ENCODE assay signal across 18 cellular contexts in the genomic region with DNA sequence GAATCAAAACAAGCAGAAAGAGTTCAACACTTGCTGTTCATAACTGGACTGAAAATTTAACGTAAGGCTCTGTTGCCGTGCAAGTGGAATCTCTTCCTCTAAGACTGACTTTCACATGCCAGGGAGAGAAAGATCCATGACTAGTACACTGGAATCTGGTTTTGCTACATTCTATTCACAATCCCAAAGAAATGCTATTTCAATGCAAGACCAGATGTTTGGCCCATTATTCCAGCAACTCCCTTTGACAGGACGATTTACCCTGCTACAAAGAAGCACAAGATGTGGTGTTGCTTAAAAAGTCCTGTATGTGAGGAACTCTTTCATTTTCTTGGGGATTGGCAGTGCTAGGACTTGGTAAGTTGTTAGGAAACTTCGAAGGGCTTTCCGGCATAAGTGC. TPM values are rescaled to one million over a fixed set of nuclear protein-coding genes. Genes with fewer than 3 reads are reported as not detected.
A peak's percentile ranks its signal among the peaks of the same experiment; 100 is the strongest.
DNase-seq lines count a peak whose midpoint lies in the region; ATAC-seq and TF ChIP-seq lines count a peak whose summit lies in the region.
"Had no signal": no experiment of that assay in that cellular context is flagged by ENCODE, and none has a peak within 500 bp of the region (broad histone marks: within the 10 kb centered on the region; RNA-seq: fewer than 3 reads in every experiment).

No MANE protein-coding gene starts in this region.

- H3K9me3 ChIP-seq in A673 (ENCODE audit: low read depth, low read length, poor library complexity, severe bottlenecking): no peaks in the 10 kb centered on the region
- H3K9me3 ChIP-seq in thyroid gland: no peaks in the 10 kb centered on the region
- no peaks in the 10 kb centered on the region for H3K9me3 ChIP-seq in hepatocyte (ENCODE audit: low read depth)
- H3K9me3 ChIP-seq in esophagus muscularis mucosa: no peaks in the 10 kb centered on the region
- H3K9me3 ChIP-seq: BLaER1 treated with 17β-estradiol and CSF1 and Interleukin-3, amounts not matched to agents 10 nM and 100 nM; colonic mucosa; Peyer's patch; upper lobe of left lung had no signal

- TF ChIP-seq EP300 in esophagus muscularis mucosa (IDR thresholded peaks at IDR 0.05): no peak

- H3K27me3 Mint-ChIP-seq in activated CD8-positive, alpha-beta T cell treated with anti-CD3 and anti-CD28 coated beads, Interleukin-2, amount 10 ng/mL, durations not matched to agents 7 days and 5 days (ENCODE audit: low read depth): no peaks in the 10 kb centered on the region

- no peak for TF ChIP-seq POLR2A in thyroid gland (IDR thresholded peaks at IDR 0.05)
- no peak for TF ChIP-seq POLR2A in esophagus muscularis mucosa (IDR thresholded peaks at IDR 0.05; ENCODE audit: low read depth)

- H3K9me3 Mint-ChIP-seq in activated CD8-positive, alpha-beta T cell treated with anti-CD3 and anti-CD28 coated beads, Interleukin-2, amount 10 ng/mL, durations not matched to agents 7 days and 5 days (ENCODE audit: insufficient read depth): no peaks in the 10 kb centered on the region

- H3K36me3 Mint-ChIP-seq in activated CD8-positive, alpha-beta T cell treated with anti-CD3 and anti-CD28 coated beads, Interleukin-2, amount 10 ng/mL, durations not matched to agents 7 days and 5 days (ENCODE audit: low read depth): peaks cover 76% of the 10 kb centered on the region

- H3K27ac ChIP-seq in A673 (ENCODE audit: low read depth, low read length, poor library complexity, severe bottlenecking) (peak overlapping the region; percentile 24), thyroid gland (no peak overlapping the region), hepatocyte (no peak overlapping the region), esophagus muscularis mucosa (replicated peaks in 1 of 4) (no peak overlapping the region)
- H3K27ac ChIP-seq: BLaER1 treated with 17β-estradiol and CSF1 and Interleukin-3, amounts not matched to agents 10 nM and 100 nM; colonic mucosa had no signal

- peaks cover 8% of the 10 kb centered on the region for H3K4me1 Mint-ChIP-seq in activated CD8-positive, alpha-beta T cell treated with anti-CD3 and anti-CD28 coated beads, Interleukin-2, amount 10 ng/mL, durations not matched to agents 7 days and 5 days (ENCODE audit: low read depth)

- no peaks in the 10 kb centered on the region for H3K9me2 ChIP-seq in hepatocyte (replicated peaks; ENCODE audit: insufficient read depth)

- ATAC-seq in activated CD8-positive, alpha-beta T cell treated with anti-CD3 and anti-CD28 coated beads, Interleukin-2, amount 10 ng/mL, durations not matched to agents 7 days and 5 days: no peak

- no peaks in the 10 kb centered on the region for H4K20me1 ChIP-seq in hepatocyte (ENCODE audit: insufficient read depth, poor library complexity, severe bottlenecking)

- no TSS peak for BruUV-seq in A673 (replicated peaks; lab: Mats Ljungman, UMichigan)

- TF ChIP-seq CTCF in A673 (conservative IDR thresholded peaks at IDR 0.05; ENCODE audit: low read depth, low read length) (no peak), thyroid gland (IDR thresholded peaks at IDR 0.05) (no peak), hepatocyte (IDR thresholded peaks at IDR 0.05; ENCODE audit: poor library complexity) (no peak), esophagus muscularis mucosa (IDR thresholded peaks at IDR 0.05) (no peak)

- no peaks in the 10 kb centered on the region for H3K4me1 ChIP-seq in A673 (ENCODE audit: insufficient read depth, low read length, poor library complexity, severe bottlenecking)
- H3K4me1 ChIP-seq in thyroid gland: no peaks in the 10 kb centered on the region
- no peaks in the 10 kb centered on the region for H3K4me1 ChIP-seq in hepatocyte (ENCODE audit: insufficient read depth)
- peaks cover 0 to 8% (median 6%) of the 10 kb centered on the region in 4 donors for H3K4me1 ChIP-seq in esophagus muscularis mucosa
- H3K4me1 ChIP-seq: colonic mucosa, Peyer's patch had no signal

- H3K79me2 ChIP-seq in hepatocyte: no peaks in the 10 kb centered on the region

- CTCF ChIA-PET in A673 (lab: Charles Lee): interaction anchor here (0.6 kb wide), 1 partner anchor 16 kb away, joined by 3 read pairs; no protein-coding TSS in a partner anchor
- CTCF ChIA-PET in activated CD8-positive, alpha-beta T cell treated with anti-CD3 and anti-CD28 coated beads, Interleukin-2, amount 10 ng/mL, durations not matched to agents 7 days and 5 days (lab: Charles Lee): interaction anchor here (1.8 to 2.5 kb wide), 3 partner anchors 13 to 159 kb away, joined by 4 to 7 read pairs (median 7); no protein-coding TSS in a partner anchor

- POLR2A ChIA-PET in A673 (lab: Charles Lee; ENCODE audit: low non-redundant PET): interaction anchor here (0.6 kb wide), 1 partner anchor 187 kb away, joined by 10 read pairs; no protein-coding TSS in a partner anchor
- POLR2A ChIA-PET in activated CD8-positive, alpha-beta T cell treated with anti-CD3 and anti-CD28 coated beads, Interleukin-2, amount 10 ng/mL, durations not matched to agents 7 days and 5 days (lab: Charles Lee): interaction anchor here (0.6 kb wide), 1 partner anchor 809 kb away, joined by 3 read pairs; no protein-coding TSS in a partner anchor

- peak overlapping the region; percentile 37 for H3K27ac Mint-ChIP-seq in activated CD8-positive, alpha-beta T cell treated with anti-CD3 and anti-CD28 coated beads, Interleukin-2, amount 10 ng/mL, durations not matched to agents 7 days and 5 days

- H3K4me3 Mint-ChIP-seq in activated CD8-positive, alpha-beta T cell treated with anti-CD3 and anti-CD28 coated beads, Interleukin-2, amount 10 ng/mL, durations not matched to agents 7 days and 5 days: no peak overlapping the region

- DNase-seq in A673 (ENCODE audit: low spot score): no peak
- DNase-seq in ELR (ENCODE audit: low read depth): peak; percentile 23
- DNase-seq in activated CD8-positive, alpha-beta T cell treated with anti-CD3 and anti-CD28 coated beads, Interleukin-2, amount 10 ng/mL, durations not matched to agents 7 days and 5 days: no peak
- peak; percentile 39 for DNase-seq in fibroblast of peridontal ligament (ENCODE audit: extremely low read depth)
- no peak for DNase-seq in thyroid gland
- no peak for DNase-seq in hepatocyte (ENCODE audit: low spot score)
- DNase-seq in esophagus muscularis mucosa (ENCODE audit: extremely low spot score): no peak
- DNase-seq in RPMI8226: no peak
- DNase-seq: activated CD8-positive, alpha-beta memory T cell treated with anti-CD3 and anti-CD28 coated beads for 24 hours; colonic mucosa; mesendoderm; NCI-H1436 treated with DMSO at 0.1 percent for 48 hours; occipital lobe; Peyer's patch; T-helper 1 cell; upper lobe of left lung had no signal

- H2AFZ ChIP-seq in hepatocyte: no peak overlapping the region

- H3K4me3 ChIP-seq in A673 (ENCODE audit: low read depth, low read length, poor library complexity, severe bottlenecking) (no peak overlapping the region), thyroid gland (replicated peaks in 1 of 3) (no peak overlapping the region), hepatocyte (no peak overlapping the region), esophagus muscularis mucosa (no peak overlapping the region)
- H3K4me3 ChIP-seq: BLaER1 treated with 17β-estradiol and CSF1 and Interleukin-3, amounts not matched to agents 10 nM and 100 nM; colonic mucosa; Peyer's patch; upper lobe of left lung had no signal

- no peak overlapping the region for H3K4me2 ChIP-seq in hepatocyte
- H3K4me2 ChIP-seq: BLaER1 treated with 17β-estradiol and CSF1 and Interleukin-3, amounts not matched to agents 10 nM and 100 nM; KMS-11 had no signal

- H3K36me3 ChIP-seq in A673 (ENCODE audit: insufficient read depth, low read length, poor library complexity, severe bottlenecking) (peaks cover 98% of the 10 kb centered on the region), thyroid gland (peaks cover 77 to 82% of the 10 kb centered on the region in 2 donors), hepatocyte (replicated peaks; ENCODE audit: insufficient read depth, low read depth) (no peaks in the 10 kb centered on the region), esophagus muscularis mucosa (peaks cover 67 to 100% (median 93%) of the 10 kb centered on the region in 4 donors)

- intact Hi-C loops in A673 (cut with micrococcal nuclease; ENCODE audit: unreplicated experiment): loop anchor here (2.0 kb wide), 1 partner anchor 159 kb away; no protein-coding TSS in a partner anchor
- intact Hi-C loops in thyroid gland (cut with DNase I): loop anchor here (10.0 kb wide), 1 partner anchor 159 kb away; no protein-coding TSS in a partner anchor
- intact Hi-C loops in esophagus muscularis mucosa (cut with DNase I): loop anchor here (10.0 kb wide), 1 partner anchor 159 kb away; no protein-coding TSS in a partner anchor

- WGBS in thyroid gland, 2 donors: 84 to 97% methylated on average over 5 of the region's 5 CpGs
- 94% methylated on average over 5 of the region's 5 CpGs for WGBS in hepatocyte (ENCODE audit: low lambda C conversion rate, missing lambda C conversion rate)
- WGBS in esophagus muscularis mucosa: 88% methylated on average over 5 of the region's 5 CpGs

- H3K27me3 ChIP-seq in A673 (replicated peaks; ENCODE audit: insufficient read depth, low read depth, low read length, poor library complexity) (no peaks in the 10 kb centered on the region), thyroid gland (no peaks in the 10 kb centered on the region), hepatocyte (no peaks in the 10 kb centered on the region), esophagus muscularis mucosa (no peaks in the 10 kb centered on the region)
- H3K27me3 ChIP-seq: BLaER1 treated with 17β-estradiol and CSF1 and Interleukin-3, amounts not matched to agents 10 nM and 100 nM; colonic mucosa; Peyer's patch; upper lobe of left lung had no signal

RNA-seq across cellular contexts. Expression of a gene that starts 17.4 kb away (rescaled TPM):
- total RNA-seq in A673 (2021) (62.1 and 66.3 TPM in 2 replicates), thyroid gland (10 to 100 TPM; 15.4 to 18.8 (median 17.2) TPM), hepatocyte (16.3 and 18.6 TPM in 2 replicates), esophagus muscularis mucosa (10 to 100 TPM in 2 of 4 donors, 1 to 10 TPM in 2; 8.7 to 11.3 (median 10.0) TPM)
- 10 to 100 TPM; 52.5 to 57.6 TPM for total RNA-seq in activated CD8-positive, alpha-beta T cell treated with anti-CD3 and anti-CD28 coated beads, Interleukin-2, amount 10 ng/mL, durations not matched to agents 7 days and 5 days
- polyA plus RNA-seq in hepatocyte: 12.6 and 17.3 TPM in 2 replicates

RNA-seq across cellular contexts. Expression of a gene that starts 27.1 kb away (rescaled TPM):
- total RNA-seq in A673 (2021) (97.9 and 122 TPM in 2 replicates), thyroid gland (10 to 100 TPM; 64.6 to 97.0 (median 86.0) TPM), hepatocyte (86.2 and 99.5 TPM in 2 replicates), esophagus muscularis mucosa (10 to 100 TPM; 68.5 to 87.7 (median 81.7) TPM)
- total RNA-seq in activated CD8-positive, alpha-beta T cell treated with anti-CD3 and anti-CD28 coated beads, Interleukin-2, amount 10 ng/mL, durations not matched to agents 7 days and 5 days: 10 to 100 TPM; 44.6 to 45.0 TPM
- polyA plus RNA-seq in hepatocyte: 45.4 and 51.5 TPM in 2 replicates

Comparison
In these comparisons a context has a peak if more than half of its experiments do, and no peak if none do; other contexts are left out.
1. DNase-seq: peak in ELR (single experiment) and fibroblast of peridontal ligament (single experiment); none in A673 (single experiment), activated CD8-positive, alpha-beta T cell treated with anti-CD3 and anti-CD28 coated beads, Interleukin-2, amount 10 ng/mL, durations not matched to agents 7 days and 5 days (single experiment), thyroid gland (0 of 2), hepatocyte (single experiment), esophagus muscularis mucosa (single experiment) and RPMI8226 (single experiment).